9 cellular contexts compared by ENCODE assay signal in genomic region chr6:6890400-6890858, GRCh38.
DNase-seq lines count a peak whose midpoint lies in the region; TF ChIP-seq lines count a peak whose summit lies in the region.
"Had no signal": no experiment of that assay in that cellular context is flagged by ENCODE, and none has a peak within 500 bp of the region (broad histone marks: within the 10 kb centered on the region; RNA-seq: fewer than 3 reads in every experiment).

No MANE protein-coding gene starts in this region.

- H3K36me3 ChIP-seq in right atrium auricular region = no peaks in the 10 kb centered on the region

- TF ChIP-seq CTCF in right atrium auricular region (IDR thresholded peaks at IDR 0.05) = no peak

- H3K4me3 ChIP-seq in right atrium auricular region (no peak overlapping the region), skin epidermis (no peak overlapping the region)

- peak overlapping the region in 1 of 2 donors; percentile 70 for H3K27ac ChIP-seq in right atrium auricular region
- peak overlapping the region in 17 of 21 experiments; percentile 9 to 70 (median 46) for H3K27ac ChIP-seq in skin epidermis

- DNase-seq in HuH-7 (ENCODE audit: low spot score) = peak; percentile 46
- DNase-seq in SKM-1 treated with dmso at 0.1 percent for 144 hours (lab: John Stamatoyannopoulos, UW; ENCODE audit: unreplicated experiment) = peak; percentile 74
- DNase-seq in right atrium auricular region (ENCODE audit: low spot score) = peak; percentile 66
- DNase-seq in GM19238 (ENCODE audit: insufficient read length, low spot score) = no peak
- DNase-seq in activated naive CD4-positive, alpha-beta T cell treated with anti-CD3 and anti-CD28 coated beads, Interleukin-2, amount 50 U/mL, for 16 hours = no peak
- no peak for DNase-seq in UCSD-AML1 (lab: John Stamatoyannopoulos, UW; ENCODE audit: unreplicated experiment)
- no peak for DNase-seq in LoVo (ENCODE audit: low spot score)
- DNase-seq: activated naive CD8-positive, alpha-beta T cell treated with anti-CD3 and anti-CD28 coated beads for 36 hours had no signal

- H3K27me3 ChIP-seq in right atrium auricular region = no peaks in the 10 kb centered on the region

- H3K9me3 ChIP-seq in right atrium auricular region = no peaks in the 10 kb centered on the region

- peaks cover 0 to 30% of the 10 kb centered on the region in 2 donors for H3K4me1 ChIP-seq in right atrium auricular region

Comparison
In these comparisons a context has a peak if more than half of its experiments do, and no peak if none do; other contexts are left out.
1. DNase-seq: peak in HuH-7 (single experiment), SKM-1 treated with dmso at 0.1 percent for 144 hours (single experiment) and right atrium auricular region (single experiment); none in GM19238 (single experiment), activated naive CD4-positive, alpha-beta T cell treated with anti-CD3 and anti-CD28 coated beads, Interleukin-2, amount 50 U/mL, for 16 hours (single experiment), UCSD-AML1 (single experiment) and LoVo (single experiment).